ENCODE assay signal across 16 cellular contexts in genomic region chr12:50061172-50061571, GRCh38. TPM values are rescaled to one million over a fixed set of nuclear protein-coding genes. Genes with fewer than 3 reads are reported as not detected.
A peak's percentile ranks its signal among the peaks of the same experiment; 100 is the strongest.
DNase-seq lines count a peak whose midpoint lies in the region; ATAC-seq and TF ChIP-seq lines count a peak whose summit lies in the region.
"Had no signal": no experiment of that assay in that cellular context is flagged by ENCODE, and none has a peak within 500 bp of the region (broad histone marks: within the 10 kb centered on the region; RNA-seq: fewer than 3 reads in every experiment).

No MANE protein-coding gene starts in this region.

- H3K9me3 ChIP-seq in MG63: no peaks in the 10 kb centered on the region

- peak overlapping the region; percentile 16 for H3K27ac Mint-ChIP-seq in activated naive CD8-positive, alpha-beta T cell
- H3K27ac Mint-ChIP-seq in activated naive CD8-positive, alpha-beta T cell treated with anti-CD3 and anti-CD28 coated beads for 36 hours: no peak overlapping the region
- no peak overlapping the region for H3K27ac Mint-ChIP-seq in activated CD4-positive, alpha-beta memory T cell treated with anti-CD3 and anti-CD28 coated beads for 36 hours
- no peak overlapping the region for H3K27ac Mint-ChIP-seq in nephron progenitor cell
- H3K27ac Mint-ChIP-seq: H9 had no signal

- CTCF ChIA-PET in activated CD4-positive, alpha-beta memory T cell treated with anti-CD3 and anti-CD28 coated beads for 36 hours (lab: Charles Lee): interaction anchor here (1.0 to 15.4 kb wide), 5 partner anchors 9 to 94 kb away, joined by 3 to 259 read pairs (median 12); no protein-coding TSS in a partner anchor

- H3K4me3 ChIP-seq in MG63: no peak overlapping the region

- no peak for ATAC-seq in GM18520 (IDR thresholded peaks at IDR 0.05; ENCODE audit: unreplicated experiment)
- ATAC-seq: HepG2 had no signal

- peaks cover 42% of the 10 kb centered on the region for H3K4me1 Mint-ChIP-seq in activated naive CD8-positive, alpha-beta T cell (ENCODE audit: low read depth)
- peaks cover 38% of the 10 kb centered on the region for H3K4me1 Mint-ChIP-seq in activated naive CD8-positive, alpha-beta T cell treated with anti-CD3 and anti-CD28 coated beads for 36 hours
- peaks cover 17% of the 10 kb centered on the region for H3K4me1 Mint-ChIP-seq in activated CD4-positive, alpha-beta memory T cell treated with anti-CD3 and anti-CD28 coated beads for 36 hours (ENCODE audit: low read depth)
- peaks cover 28% of the 10 kb centered on the region for H3K4me1 Mint-ChIP-seq in nephron progenitor cell

- peaks cover 8% of the 10 kb centered on the region for H3K27me3 ChIP-seq in MG63

- no peaks in the 10 kb centered on the region for H3K9me3 Mint-ChIP-seq in activated naive CD8-positive, alpha-beta T cell (ENCODE audit: low read depth)
- no peaks in the 10 kb centered on the region for H3K9me3 Mint-ChIP-seq in activated naive CD8-positive, alpha-beta T cell treated with anti-CD3 and anti-CD28 coated beads for 36 hours
- no peaks in the 10 kb centered on the region for H3K9me3 Mint-ChIP-seq in activated CD4-positive, alpha-beta memory T cell treated with anti-CD3 and anti-CD28 coated beads for 36 hours
- H3K9me3 Mint-ChIP-seq in nephron progenitor cell: no peaks in the 10 kb centered on the region

- intact Hi-C loops in activated CD4-positive, alpha-beta memory T cell treated with anti-CD3 and anti-CD28 coated beads for 36 hours (cut with micrococcal nuclease): no loop called here

- no peaks in the 10 kb centered on the region for H3K36me3 ChIP-seq in MG63

- no peak for DNase-seq in activated naive CD8-positive, alpha-beta T cell treated with anti-CD3 and anti-CD28 coated beads for 36 hours
- DNase-seq in dermis blood vessel endothelial cell: peak; percentile 14
- peak; percentile 63 for DNase-seq in medulla oblongata (ENCODE audit: extremely low spot score)
- DNase-seq in MG63: no peak
- DNase-seq in activated CD4-positive, alpha-beta memory T cell treated with anti-CD3 and anti-CD28 coated beads for 36 hours: no peak
- DNase-seq in nephron progenitor cell: no peak
- DNase-seq: DMS53, H9, Karpas-422, NCI-H1436, NCI-H2029 treated with DMSO at 0.1 percent for 48 hours, NCI-H510A, SHP77 treated with DMSO at 0.1 percent for 48 hours had no signal

- POLR2A ChIA-PET in activated CD4-positive, alpha-beta memory T cell treated with anti-CD3 and anti-CD28 coated beads for 36 hours (lab: Charles Lee): no interaction called here

- H3K36me3 Mint-ChIP-seq in activated naive CD8-positive, alpha-beta T cell: peaks cover 4% of the 10 kb centered on the region
- peaks cover 5% of the 10 kb centered on the region for H3K36me3 Mint-ChIP-seq in activated naive CD8-positive, alpha-beta T cell treated with anti-CD3 and anti-CD28 coated beads for 36 hours
- H3K36me3 Mint-ChIP-seq in activated CD4-positive, alpha-beta memory T cell treated with anti-CD3 and anti-CD28 coated beads for 36 hours: no peaks in the 10 kb centered on the region
- peaks cover 20% of the 10 kb centered on the region for H3K36me3 Mint-ChIP-seq in nephron progenitor cell (ENCODE audit: low read depth)

- TF ChIP-seq CTCF in nephron progenitor cell (IDR thresholded peaks at IDR 0.05): no peak

- no peak overlapping the region for H3K4me3 Mint-ChIP-seq in activated naive CD8-positive, alpha-beta T cell
- H3K4me3 Mint-ChIP-seq in activated naive CD8-positive, alpha-beta T cell treated with anti-CD3 and anti-CD28 coated beads for 36 hours: no peak overlapping the region
- H3K4me3 Mint-ChIP-seq in activated CD4-positive, alpha-beta memory T cell treated with anti-CD3 and anti-CD28 coated beads for 36 hours: no peak overlapping the region
- no peak overlapping the region for H3K4me3 Mint-ChIP-seq in nephron progenitor cell
- H3K4me3 Mint-ChIP-seq: H9 had no signal

- H3K27me3 Mint-ChIP-seq in activated naive CD8-positive, alpha-beta T cell: peaks cover 6% of the 10 kb centered on the region
- H3K27me3 Mint-ChIP-seq in activated naive CD8-positive, alpha-beta T cell treated with anti-CD3 and anti-CD28 coated beads for 36 hours: peaks cover 9% of the 10 kb centered on the region
- H3K27me3 Mint-ChIP-seq in activated CD4-positive, alpha-beta memory T cell treated with anti-CD3 and anti-CD28 coated beads for 36 hours: peaks cover 27% of the 10 kb centered on the region
- peaks cover 46% of the 10 kb centered on the region for H3K27me3 Mint-ChIP-seq in nephron progenitor cell (ENCODE audit: low read depth, poor library complexity)

RNA-seq across cellular contexts. Expression of gene ASIC1, which starts 3.8 kb away (rescaled TPM):
- total RNA-seq in activated naive CD8-positive, alpha-beta T cell treated with anti-CD3 and anti-CD28 coated beads for 36 hours: 10 to 100 TPM; 10.8 TPM
- total RNA-seq in dermis blood vessel endothelial cell: under 0.01 and 0.14 TPM in 2 replicates
- total RNA-seq in MG63 (2014; rRNA removed; shearing (Covaris generic); ENCODE audit: low replicate concordance): 1.5 and 1.7 TPM in 2 replicates
- total RNA-seq in activated CD4-positive, alpha-beta memory T cell treated with anti-CD3 and anti-CD28 coated beads for 36 hours: 1 to 10 TPM; 1.1 to 1.6 TPM

RNA-seq across cellular contexts. Expression of gene SMARCD1, which starts 24.0 kb away (rescaled TPM):
- total RNA-seq in activated naive CD8-positive, alpha-beta T cell treated with anti-CD3 and anti-CD28 coated beads for 36 hours: 10 to 100 TPM; 65.8 to 74.8 TPM
- 70.1 and 163 TPM in 2 replicates for total RNA-seq in dermis blood vessel endothelial cell
- total RNA-seq in MG63 (2014; rRNA removed; shearing (Covaris generic); ENCODE audit: low replicate concordance): 26.0 and 36.1 TPM in 2 replicates
- 10 to 100 TPM; 56.1 to 56.3 TPM for total RNA-seq in activated CD4-positive, alpha-beta memory T cell treated with anti-CD3 and anti-CD28 coated beads for 36 hours

RNA-seq across cellular contexts. Expression of gene RACGAP1, which starts 35.9 kb away (rescaled TPM):
- total RNA-seq in activated naive CD8-positive, alpha-beta T cell treated with anti-CD3 and anti-CD28 coated beads for 36 hours: 100 to 1,000 TPM; 111 to 119 TPM
- total RNA-seq in dermis blood vessel endothelial cell: 19.9 and 67.1 TPM in 2 replicates
- 157 and 166 TPM in 2 replicates for total RNA-seq in MG63 (2014; rRNA removed; shearing (Covaris generic); ENCODE audit: low replicate concordance)
- 100 to 1,000 TPM; 145 to 152 TPM for total RNA-seq in activated CD4-positive, alpha-beta memory T cell treated with anti-CD3 and anti-CD28 coated beads for 36 hours

RNA-seq across cellular contexts. Expression of gene GPD1, which starts 42.6 kb away (rescaled TPM):
- total RNA-seq in activated naive CD8-positive, alpha-beta T cell treated with anti-CD3 and anti-CD28 coated beads for 36 hours: under 1 TPM; 0.39 to 0.86 TPM
- not detected in 2 replicates for total RNA-seq in dermis blood vessel endothelial cell
- total RNA-seq in MG63 (2014; rRNA removed; shearing (Covaris generic); ENCODE audit: low replicate concordance): not detected in 2 replicates
- total RNA-seq in activated CD4-positive, alpha-beta memory T cell treated with anti-CD3 and anti-CD28 coated beads for 36 hours: under 1 TPM; 0.10 to 0.34 TPM

RNA-seq across cellular contexts. Expression of gene COX14, which starts 50.9 kb away (rescaled TPM):
- 10 to 100 TPM; 48.3 to 49.2 TPM for total RNA-seq in activated naive CD8-positive, alpha-beta T cell treated with anti-CD3 and anti-CD28 coated beads for 36 hours
- 23.4 and 45.1 TPM in 2 replicates for total RNA-seq in dermis blood vessel endothelial cell
- total RNA-seq in MG63 (2014; rRNA removed; shearing (Covaris generic); ENCODE audit: low replicate concordance): 20.1 and 39.3 TPM in 2 replicates
- 10 to 100 TPM; 46.1 to 48.7 TPM for total RNA-seq in activated CD4-positive, alpha-beta memory T cell treated with anti-CD3 and anti-CD28 coated beads for 36 hours

Comparison
In these comparisons a context has a peak if more than half of its experiments do, and no peak if none do; other contexts are left out.
1. DNase-seq: peak in dermis blood vessel endothelial cell (single experiment) and medulla oblongata (single experiment); none in activated naive CD8-positive, alpha-beta T cell treated with anti-CD3 and anti-CD28 coated beads for 36 hours (single experiment), MG63 (single experiment), activated CD4-positive, alpha-beta memory T cell treated with anti-CD3 and anti-CD28 coated beads for 36 hours (single experiment) and nephron progenitor cell (single experiment).